17 cellular contexts compared by ENCODE assay signal in the genomic region with DNA sequence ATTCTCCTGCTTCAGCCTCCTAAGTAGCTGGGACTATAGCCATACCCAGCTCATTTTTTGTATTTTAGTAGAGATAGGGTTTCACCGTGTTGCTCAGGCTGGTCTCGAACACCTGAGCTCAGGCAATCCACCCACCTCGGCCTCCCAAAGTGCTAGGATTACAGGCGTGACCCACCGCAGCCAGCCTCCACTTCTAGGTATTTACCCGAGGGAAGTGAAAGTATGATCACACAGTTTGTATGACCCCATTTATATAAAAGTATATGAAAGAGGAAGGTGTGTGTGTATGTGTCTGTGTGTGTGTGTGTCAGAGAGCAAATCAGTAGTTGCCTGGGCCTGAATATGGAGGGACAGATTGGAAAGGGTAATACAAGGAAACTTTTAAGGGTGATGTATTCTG. TPM values are rescaled to one million over a fixed set of nuclear protein-coding genes. Genes with fewer than 3 reads are reported as not detected.
DNase-seq lines count a peak whose midpoint lies in the region; ATAC-seq, FAIRE-seq and TF ChIP-seq lines count a peak whose summit lies in the region.
"Had no signal": no experiment of that assay in that cellular context is flagged by ENCODE, and none has a peak within 500 bp of the region (broad histone marks: within the 10 kb centered on the region; RNA-seq: fewer than 3 reads in every experiment).

No MANE protein-coding gene starts in this region.

- intact Hi-C loops in activated CD4-positive, alpha-beta T cell treated with anti-CD3 and anti-CD28 coated beads, Interleukin-2, amount 10 ng/mL, durations not matched to agents 24 days and 14 days (cut with micrococcal nuclease): no loop called here
- intact Hi-C loops in gastrocnemius medialis (cut with DNase I; ENCODE audit: low total_unique reads): loop anchor here (5.0 kb wide), 2 partner anchors 225 to 390 kb away; partner anchors contain the start of gene TBRG4
- intact Hi-C loops in kidney (cut with DNase I): no loop called here

- peaks cover 49% of the 10 kb centered on the region for H3K4me1 Mint-ChIP-seq in activated CD4-positive, alpha-beta T cell treated with anti-CD3 and anti-CD28 coated beads, Interleukin-2, amount 10 ng/mL, durations not matched to agents 24 days and 14 days
- H3K4me1 Mint-ChIP-seq in central memory CD8-positive, alpha-beta T cell: peaks cover 46% of the 10 kb centered on the region
- peaks cover 29% of the 10 kb centered on the region for H3K4me1 Mint-ChIP-seq in chondrocyte (ENCODE audit: low read depth)

- no peak overlapping the region for H3K4me3 Mint-ChIP-seq in activated CD4-positive, alpha-beta T cell treated with anti-CD3 and anti-CD28 coated beads, Interleukin-2, amount 10 ng/mL, durations not matched to agents 24 days and 14 days
- H3K4me3 Mint-ChIP-seq in central memory CD8-positive, alpha-beta T cell: no peak overlapping the region
- no peak overlapping the region for H3K4me3 Mint-ChIP-seq in chondrocyte (ENCODE audit: unreplicated experiment)

- H3K4me1 ChIP-seq in gastrocnemius medialis (peaks cover 29 to 30% of the 10 kb centered on the region in 2 donors), kidney (ENCODE audit: control insufficient read depth in 1 of 2, insufficient read depth in 1 of 2, low read depth in 1 of 2, low read length in 2 of 2) (peaks cover 0 to 20% of the 10 kb centered on the region in 2 donors)

- H3K36me3 ChIP-seq in gastrocnemius medialis (no peaks in the 10 kb centered on the region), kidney (ENCODE audit: control insufficient read depth in 1 of 2, insufficient read depth in 2 of 2, low read length in 2 of 2) (no peaks in the 10 kb centered on the region)
- H3K36me3 ChIP-seq: esophagus squamous epithelium had no signal

- H3K9ac ChIP-seq in kidney (ENCODE audit: low read length in 2 of 2): no peak overlapping the region

- H3K4me3 ChIP-seq in gastrocnemius medialis (no peak overlapping the region), kidney (ENCODE audit: low read length in 2 of 2) (no peak overlapping the region)
- H3K4me3 ChIP-seq: esophagus squamous epithelium, lung, upper lobe of right lung had no signal

- H3K27me3 ChIP-seq in gastrocnemius medialis: no peaks in the 10 kb centered on the region
- H3K27me3 ChIP-seq: esophagus squamous epithelium, upper lobe of right lung had no signal

- H3K9me3 Mint-ChIP-seq in activated CD4-positive, alpha-beta T cell treated with anti-CD3 and anti-CD28 coated beads, Interleukin-2, amount 10 ng/mL, durations not matched to agents 24 days and 14 days: no peaks in the 10 kb centered on the region
- H3K9me3 Mint-ChIP-seq in central memory CD8-positive, alpha-beta T cell: no peaks in the 10 kb centered on the region
- no peaks in the 10 kb centered on the region for H3K9me3 Mint-ChIP-seq in chondrocyte (ENCODE audit: low read depth)

- no peak for TF ChIP-seq POLR2A in gastrocnemius medialis (IDR thresholded peaks at IDR 0.05)

- FAIRE-seq in kidney (lab: Jason Lieb, UNC): no peak

- no peaks in the 10 kb centered on the region for H3K27me3 Mint-ChIP-seq in activated CD4-positive, alpha-beta T cell treated with anti-CD3 and anti-CD28 coated beads, Interleukin-2, amount 10 ng/mL, durations not matched to agents 24 days and 14 days
- no peaks in the 10 kb centered on the region for H3K27me3 Mint-ChIP-seq in central memory CD8-positive, alpha-beta T cell
- no peaks in the 10 kb centered on the region for H3K27me3 Mint-ChIP-seq in chondrocyte (ENCODE audit: low read depth)

- ATAC-seq in central memory CD8-positive, alpha-beta T cell (replicated peaks; ENCODE audit: extremely low read depth, poor library complexity, severe bottlenecking): no peak
- no peak for ATAC-seq in gastrocnemius medialis
- ATAC-seq in HG03139 (IDR thresholded peaks at IDR 0.05; ENCODE audit: unreplicated experiment): no peak
- ATAC-seq: upper lobe of right lung had no signal

- H3K27ac Mint-ChIP-seq in activated CD4-positive, alpha-beta T cell treated with anti-CD3 and anti-CD28 coated beads, Interleukin-2, amount 10 ng/mL, durations not matched to agents 24 days and 14 days: peak overlapping the region; percentile 99
- peak overlapping the region; percentile 100 for H3K27ac Mint-ChIP-seq in central memory CD8-positive, alpha-beta T cell (ENCODE audit: low read depth)
- H3K27ac Mint-ChIP-seq in chondrocyte (ENCODE audit: unreplicated experiment): no peak overlapping the region

- no peak for TF ChIP-seq CTCF in gastrocnemius medialis (IDR thresholded peaks at IDR 0.05 in 4 of 5, conservative IDR thresholded peaks at IDR 0.05 in 1 of 5)
- TF ChIP-seq CTCF in chondrocyte (IDR thresholded peaks at IDR 0.05): no peak
- no peak for TF ChIP-seq CTCF in kidney (IDR thresholded peaks at IDR 0.05; ENCODE audit: borderline replicate concordance, extremely low read depth, insufficient read depth)

- in situ Hi-C loops in gastrocnemius medialis (cut with MboI; ENCODE audit: low sequenced_read_pairs in 4 of 4): no loop called here

- H3K27ac ChIP-seq in gastrocnemius medialis (peak overlapping the region; percentile 91 to 98 (median 96)), kidney (ENCODE audit: low read depth in 2 of 2, low read length in 2 of 2) (no peak overlapping the region)

- H3K9me3 ChIP-seq in gastrocnemius medialis (no peaks in the 10 kb centered on the region), kidney (ENCODE audit: control insufficient read depth in 1 of 2, low read length in 2 of 2) (peaks cover 0 to 5% of the 10 kb centered on the region in 2 donors)
- H3K9me3 ChIP-seq: esophagus squamous epithelium, upper lobe of right lung had no signal

- peak; percentile 66 for DNase-seq in activated CD4-positive, alpha-beta T cell treated with anti-CD3 and anti-CD28 coated beads, Interleukin-2, amount 10 ng/mL, durations not matched to agents 24 days and 14 days
- DNase-seq in activated CD4-positive, alpha-beta T cell treated with anti-CD3 and anti-CD28 coated beads, Interleukin-2, amount 50 U/mL, for 1 hour: no peak
- DNase-seq in NOMO-1 treated with DMSO at 0.1 percent for 48 hours (lab: John Stamatoyannopoulos, UW; ENCODE audit: unreplicated experiment) (peak; percentile 69), gastrocnemius medialis (no peak), chondrocyte (ENCODE audit: low spot score) (no peak), kidney (no peak)
- no peak for DNase-seq in central memory CD8-positive, alpha-beta T cell (ENCODE audit: low spot score in 2 of 2)
- DNase-seq: activated CD4-positive, alpha-beta T cell treated with anti-CD3 and anti-CD28 coated beads, Interleukin-2, amount 50 U/mL, for 4 hours; cerebellar nuclear complex; DMS153; esophagus squamous epithelium; NCI-H2171 treated with DMSO at 0.1 percent for 48 hours; OCI-M1; posterior cingulate gyrus; upper lobe of right lung had no signal

- H3K36me3 Mint-ChIP-seq in activated CD4-positive, alpha-beta T cell treated with anti-CD3 and anti-CD28 coated beads, Interleukin-2, amount 10 ng/mL, durations not matched to agents 24 days and 14 days (ENCODE audit: low read depth): peaks cover 25% of the 10 kb centered on the region
- peaks cover 21% of the 10 kb centered on the region for H3K36me3 Mint-ChIP-seq in central memory CD8-positive, alpha-beta T cell (ENCODE audit: insufficient read depth)
- H3K36me3 Mint-ChIP-seq in chondrocyte (ENCODE audit: low read depth): peaks cover 5% of the 10 kb centered on the region

RNA-seq across cellular contexts. Expression of gene PURB, which starts 2.0 kb away (rescaled TPM):
- total RNA-seq in activated CD4-positive, alpha-beta T cell treated with anti-CD3 and anti-CD28 coated beads, Interleukin-2, amount 10 ng/mL, durations not matched to agents 24 days and 14 days: 41.4 and 41.5 TPM in 2 replicates
- 10 to 100 TPM; 13.0 to 18.7 (median 15.9) TPM for total RNA-seq in gastrocnemius medialis
- total RNA-seq in chondrocyte: 21.9 to 22.2 TPM (median 22.2 TPM) in 3 replicates
- total RNA-seq in kidney: 25.3 TPM
- polyA plus RNA-seq in kidney (ENCODE audit: insufficient read depth, low read depth, low replicate concordance): 7.7 TPM

RNA-seq across cellular contexts. Expression of gene H2AZ2, which starts 39.4 kb away (rescaled TPM):
- 188 and 192 TPM in 2 replicates for total RNA-seq in activated CD4-positive, alpha-beta T cell treated with anti-CD3 and anti-CD28 coated beads, Interleukin-2, amount 10 ng/mL, durations not matched to agents 24 days and 14 days
- total RNA-seq in gastrocnemius medialis: 100 to 1,000 TPM in 3 of 4 donors, 10 to 100 TPM in 1; 83.0 to 147 (median 132) TPM
- total RNA-seq in chondrocyte: 119 to 139 TPM (median 126 TPM) in 3 replicates
- 140 TPM for total RNA-seq in kidney
- polyA plus RNA-seq in kidney (ENCODE audit: insufficient read depth, low read depth, low replicate concordance): 121 TPM

Comparison
In these comparisons a context has a peak if more than half of its experiments do, and no peak if none do; other contexts are left out.
1. DNase-seq: peak in activated CD4-positive, alpha-beta T cell treated with anti-CD3 and anti-CD28 coated beads, Interleukin-2, amount 10 ng/mL, durations not matched to agents 24 days and 14 days (single experiment) and NOMO-1 treated with DMSO at 0.1 percent for 48 hours (single experiment); none in activated CD4-positive, alpha-beta T cell treated with anti-CD3 and anti-CD28 coated beads, Interleukin-2, amount 50 U/mL, for 1 hour (single experiment), central memory CD8-positive, alpha-beta T cell (0 of 2), gastrocnemius medialis (0 of 2), chondrocyte (single experiment) and kidney (single experiment).
2. H3K27ac ChIP-seq: peak in gastrocnemius medialis (4 of 4); none in kidney (0 of 2).